8 cellular contexts compared by ENCODE assay signal in the genomic region with DNA sequence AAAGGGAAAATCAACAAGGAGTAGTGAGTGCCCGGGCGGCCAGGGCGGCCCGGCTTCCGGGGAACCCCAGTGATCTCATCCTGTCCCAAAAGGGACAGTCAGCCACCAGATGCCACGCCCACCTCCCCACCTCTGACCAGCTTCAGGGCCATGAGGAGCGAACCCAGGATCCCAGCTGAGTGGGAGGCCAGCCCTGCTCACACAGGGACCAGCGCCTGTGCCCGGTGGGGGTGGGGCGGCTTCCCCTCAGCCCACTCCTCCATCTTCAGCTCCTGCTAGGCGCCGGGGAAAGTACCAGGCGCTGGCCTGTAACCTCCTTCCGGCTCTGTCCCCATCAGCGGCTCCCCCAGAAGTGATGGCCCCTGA. TPM values are rescaled to one million over a fixed set of nuclear protein-coding genes. Genes with fewer than 3 reads are reported as not detected.
DNase-seq lines count a peak whose midpoint lies in the region; ATAC-seq lines count a peak whose summit lies in the region.

No MANE protein-coding gene starts in this region.

- H3K4me3 Mint-ChIP-seq in activated naive CD4-positive, alpha-beta T cell treated with anti-CD3 and anti-CD28 coated beads for 36 hours: peak overlapping the region; percentile 18
- H3K4me3 Mint-ChIP-seq in activated naive CD8-positive, alpha-beta T cell treated with anti-CD3 and anti-CD28 coated beads, Interleukin-2, amount 10 ng/mL, durations not matched to agents 7 days and 5 days: peak overlapping the region; percentile 75

- H3K4me1 Mint-ChIP-seq in activated naive CD4-positive, alpha-beta T cell treated with anti-CD3 and anti-CD28 coated beads for 36 hours (ENCODE audit: low read depth): peaks cover 8% of the 10 kb centered on the region
- peaks cover 8% of the 10 kb centered on the region for H3K4me1 Mint-ChIP-seq in activated naive CD8-positive, alpha-beta T cell treated with anti-CD3 and anti-CD28 coated beads, Interleukin-2, amount 10 ng/mL, durations not matched to agents 7 days and 5 days

- intact Hi-C loops in activated naive CD4-positive, alpha-beta T cell treated with anti-CD3 and anti-CD28 coated beads for 36 hours (cut with micrococcal nuclease): no loop called here

- no peaks in the 10 kb centered on the region for H3K9me3 Mint-ChIP-seq in activated naive CD4-positive, alpha-beta T cell treated with anti-CD3 and anti-CD28 coated beads for 36 hours
- no peaks in the 10 kb centered on the region for H3K9me3 Mint-ChIP-seq in activated naive CD8-positive, alpha-beta T cell treated with anti-CD3 and anti-CD28 coated beads, Interleukin-2, amount 10 ng/mL, durations not matched to agents 7 days and 5 days

- DNase-seq in activated naive CD4-positive, alpha-beta T cell treated with anti-CD3 and anti-CD28 coated beads for 36 hours: no peak
- DNase-seq in activated naive CD4-positive, alpha-beta T cell (lab: John Stamatoyannopoulos, UW): no peak
- DNase-seq in activated naive CD8-positive, alpha-beta T cell treated with anti-CD3 and anti-CD28 coated beads, Interleukin-2, amount 10 ng/mL, durations not matched to agents 7 days and 5 days: no peak
- DNase-seq in left kidney (ENCODE audit: low read depth, low spot score) (peak; percentile 25), ureter (ENCODE audit: low spot score) (peak; percentile 68), C1 segment of cervical spinal cord (lab: John Stamatoyannopoulos, UW) (no peak)

- POLR2A ChIA-PET in activated naive CD8-positive, alpha-beta T cell treated with anti-CD3 and anti-CD28 coated beads, Interleukin-2, amount 10 ng/mL, durations not matched to agents 7 days and 5 days (lab: Charles Lee): interaction anchor here (1.0 to 1.5 kb wide), 4 partner anchors 9 to 207 kb away, joined by 3 to 7 read pairs (median 3); partner anchors contain the start of gene SLC49A3

- H3K27ac Mint-ChIP-seq in activated naive CD4-positive, alpha-beta T cell treated with anti-CD3 and anti-CD28 coated beads for 36 hours: no peak overlapping the region
- peak overlapping the region; percentile 78 for H3K27ac Mint-ChIP-seq in activated naive CD8-positive, alpha-beta T cell treated with anti-CD3 and anti-CD28 coated beads, Interleukin-2, amount 10 ng/mL, durations not matched to agents 7 days and 5 days

- no peaks in the 10 kb centered on the region for H3K36me3 Mint-ChIP-seq in activated naive CD4-positive, alpha-beta T cell treated with anti-CD3 and anti-CD28 coated beads for 36 hours (ENCODE audit: low read depth)
- no peaks in the 10 kb centered on the region for H3K36me3 Mint-ChIP-seq in activated naive CD8-positive, alpha-beta T cell treated with anti-CD3 and anti-CD28 coated beads, Interleukin-2, amount 10 ng/mL, durations not matched to agents 7 days and 5 days

- peak; percentile 46 for ATAC-seq in activated naive CD8-positive, alpha-beta T cell treated with anti-CD3 and anti-CD28 coated beads, Interleukin-2, amount 10 ng/mL, durations not matched to agents 7 days and 5 days (ENCODE audit: low read depth)
- ATAC-seq in HG03045 (IDR thresholded peaks at IDR 0.05; ENCODE audit: unreplicated experiment) (no peak), GM21723 (IDR thresholded peaks at IDR 0.05; ENCODE audit: unreplicated experiment) (no peak)

- H3K27me3 Mint-ChIP-seq in activated naive CD4-positive, alpha-beta T cell treated with anti-CD3 and anti-CD28 coated beads for 36 hours (ENCODE audit: low read depth): peaks cover 4% of the 10 kb centered on the region
- no peaks in the 10 kb centered on the region for H3K27me3 Mint-ChIP-seq in activated naive CD8-positive, alpha-beta T cell treated with anti-CD3 and anti-CD28 coated beads, Interleukin-2, amount 10 ng/mL, durations not matched to agents 7 days and 5 days

- CTCF ChIA-PET in activated naive CD4-positive, alpha-beta T cell treated with anti-CD3 and anti-CD28 coated beads for 36 hours (lab: Charles Lee): no interaction called here

RNA-seq across cellular contexts. Expression of gene MYL5, which starts 6.2 kb away (rescaled TPM):
- 10 to 100 TPM; 12.0 to 12.9 TPM for total RNA-seq in activated naive CD4-positive, alpha-beta T cell treated with anti-CD3 and anti-CD28 coated beads for 36 hours
- 10 to 100 TPM; 20.0 to 21.5 TPM for total RNA-seq in activated naive CD8-positive, alpha-beta T cell treated with anti-CD3 and anti-CD28 coated beads, Interleukin-2, amount 10 ng/mL, durations not matched to agents 7 days and 5 days
- 46.0 TPM for total RNA-seq in ureter

RNA-seq across cellular contexts. Expression of gene ATP5ME, which starts 6.5 kb away (rescaled TPM):
- total RNA-seq in activated naive CD4-positive, alpha-beta T cell treated with anti-CD3 and anti-CD28 coated beads for 36 hours: 100 to 1,000 TPM; 254 to 257 TPM
- 100 to 1,000 TPM; 184 to 191 TPM for total RNA-seq in activated naive CD8-positive, alpha-beta T cell treated with anti-CD3 and anti-CD28 coated beads, Interleukin-2, amount 10 ng/mL, durations not matched to agents 7 days and 5 days
- 317 TPM for total RNA-seq in ureter

RNA-seq across cellular contexts. Expression of gene SLC49A3, which starts 8.4 kb away (rescaled TPM):
- not detected for total RNA-seq in activated naive CD4-positive, alpha-beta T cell treated with anti-CD3 and anti-CD28 coated beads for 36 hours
- total RNA-seq in activated naive CD8-positive, alpha-beta T cell treated with anti-CD3 and anti-CD28 coated beads, Interleukin-2, amount 10 ng/mL, durations not matched to agents 7 days and 5 days: 1 to 10 TPM; 2.0 to 2.1 TPM
- total RNA-seq in ureter: 8.9 TPM

RNA-seq across cellular contexts. Expression of gene PCGF3, which starts 25.1 kb away (rescaled TPM):
- 10 to 100 TPM; 24.7 to 25.9 TPM for total RNA-seq in activated naive CD4-positive, alpha-beta T cell treated with anti-CD3 and anti-CD28 coated beads for 36 hours
- 10 to 100 TPM; 45.4 to 51.6 TPM for total RNA-seq in activated naive CD8-positive, alpha-beta T cell treated with anti-CD3 and anti-CD28 coated beads, Interleukin-2, amount 10 ng/mL, durations not matched to agents 7 days and 5 days
- 63.3 TPM for total RNA-seq in ureter

RNA-seq across cellular contexts. Expression of gene PDE6B, which starts 55.2 kb away (rescaled TPM):
- total RNA-seq in activated naive CD4-positive, alpha-beta T cell treated with anti-CD3 and anti-CD28 coated beads for 36 hours: 10 to 100 TPM; 17.4 to 18.1 TPM
- 10 to 100 TPM; 16.6 to 23.2 TPM for total RNA-seq in activated naive CD8-positive, alpha-beta T cell treated with anti-CD3 and anti-CD28 coated beads, Interleukin-2, amount 10 ng/mL, durations not matched to agents 7 days and 5 days
- 15.1 TPM for total RNA-seq in ureter

Comparison
In these comparisons a context has a peak if more than half of its experiments do, and no peak if none do; other contexts are left out.
1. DNase-seq: peak in left kidney (single experiment) and ureter (single experiment); none in activated naive CD4-positive, alpha-beta T cell treated with anti-CD3 and anti-CD28 coated beads for 36 hours (single experiment), activated naive CD4-positive, alpha-beta T cell (0 of 4), activated naive CD8-positive, alpha-beta T cell treated with anti-CD3 and anti-CD28 coated beads, Interleukin-2, amount 10 ng/mL, durations not matched to agents 7 days and 5 days (single experiment) and C1 segment of cervical spinal cord (0 of 14).